ENCODE assay signal across 1 cellular context in genomic region chr6:15473741-15474161, GRCh38.
TF ChIP-seq lines count a peak whose summit lies in the region.

No MANE protein-coding gene starts in this region.

TF ChIP-seq in HepG2, 621 proteins besides CTCF, POLR2A, EP300 and RAD21 (continued from another document):
- TF ChIP-seq RNF219 (CRISPR knock-in tag; IDR thresholded peaks at IDR 0.05), result no peak
- no peak for TF ChIP-seq THRA (CRISPR knock-in tag; IDR thresholded peaks at IDR 0.05; ENCODE audit: borderline replicate concordance)
- no peak for TF ChIP-seq ZNF563 (CRISPR knock-in tag; IDR thresholded peaks at IDR 0.05)
- no peak for TF ChIP-seq ZHX2 (IDR thresholded peaks at IDR 0.05; ENCODE audit: low read depth)
- no peak for TF ChIP-seq ZHX2 (CRISPR knock-in tag; IDR thresholded peaks at IDR 0.05; ENCODE audit: borderline replicate concordance)
- no peak for TF ChIP-seq ZFP41 (CRISPR knock-in tag; IDR thresholded peaks at IDR 0.05; ENCODE audit: borderline replicate concordance)
- TF ChIP-seq ZBTB4 (CRISPR knock-in tag; IDR thresholded peaks at IDR 0.05; ENCODE audit: borderline replicate concordance), result no peak
- no peak for TF ChIP-seq CENPBD1 (CRISPR knock-in tag; IDR thresholded peaks at IDR 0.05; ENCODE audit: borderline replicate concordance, low read depth)
- no peak for TF ChIP-seq ZNF414 (CRISPR knock-in tag; IDR thresholded peaks at IDR 0.05)
- no peak for TF ChIP-seq ZNF768 (CRISPR knock-in tag; IDR thresholded peaks at IDR 0.05)
- no peak for TF ChIP-seq ARID5B (CRISPR knock-in tag; IDR thresholded peaks at IDR 0.05)
- TF ChIP-seq CREM (IDR thresholded peaks at IDR 0.05), result no peak
- TF ChIP-seq CREM (CRISPR knock-in tag; IDR thresholded peaks at IDR 0.05), result no peak
- TF ChIP-seq ZNF10 (CRISPR knock-in tag; IDR thresholded peaks at IDR 0.05; ENCODE audit: borderline replicate concordance, low read depth), result no peak
TF ChIP-seq in HepG2: peak in this region for 0.
